8 cellular contexts compared by ENCODE assay signal in genomic region chr1:155978973-155979429, GRCh38. TPM values are rescaled to one million over a fixed set of nuclear protein-coding genes. Genes with fewer than 3 reads are reported as not detected.
DNase-seq lines count a peak whose midpoint lies in the region; ATAC-seq and TF ChIP-seq lines count a peak whose summit lies in the region.

No MANE protein-coding gene starts in this region.

- POLR2A ChIA-PET in T-cell (lab: Charles Lee): interaction anchor here in 1 of 2 donors (0.8 to 0.9 kb wide), 2 partner anchors 67 to 1187 kb away, joined by 3 to 11 read pairs; no protein-coding TSS in a partner anchor

- peak overlapping the region; percentile 93 to 94 for H3K27ac Mint-ChIP-seq in T-cell

- H3K4me1 Mint-ChIP-seq in T-cell: peaks cover 66 to 86% (median 76%) of the 10 kb centered on the region in 3 donors

- H2AFZ ChIP-seq in neuron (ENCODE audit: low read depth, low read length): peak overlapping the region; percentile 71

- TF ChIP-seq POLR2A in esophagus squamous epithelium (IDR thresholded peaks at IDR 0.05): no peak

- intact Hi-C loops in esophagus squamous epithelium (cut with DNase I): no loop called here

- peaks cover 70 to 94% (median 74%) of the 10 kb centered on the region in 3 donors for H3K4me1 ChIP-seq in esophagus squamous epithelium
- H3K4me1 ChIP-seq in neuron (ENCODE audit: insufficient read depth, low read length): peaks cover 41% of the 10 kb centered on the region

- H3K9me3 ChIP-seq in esophagus squamous epithelium: no peaks in the 10 kb centered on the region
- H3K9me3 ChIP-seq in neuron (ENCODE audit: low read length): no peaks in the 10 kb centered on the region

- H3K36me3 ChIP-seq in esophagus squamous epithelium (no peaks in the 10 kb centered on the region), neuron (ENCODE audit: insufficient read depth, low read length) (no peaks in the 10 kb centered on the region)

- ATAC-seq in T-cell (replicated peaks in 1 of 4): no peak

- peaks cover 8% of the 10 kb centered on the region for H3K36me3 Mint-ChIP-seq in T-cell

- 6% methylated on average over 4 of the region's 8 CpGs; no CpG with 5 or more reads in 1 of the 2 donors for WGBS in esophagus squamous epithelium, 2 donors

- H3K9me3 Mint-ChIP-seq in T-cell: no peaks in the 10 kb centered on the region

- peak; percentile 16 for DNase-seq in activated naive CD4-positive, alpha-beta T cell treated with Interleukin-2 at 50 U/mL for 16 hours
- DNase-seq in activated naive CD4-positive, alpha-beta T cell treated with anti-CD3 and anti-CD28 coated beads, Interleukin-2, amount 50 U/mL, for 16 hours: no peak
- DNase-seq in T-cell (no peak), esophagus squamous epithelium (lab: John Stamatoyannopoulos, UW) (no peak), iPS-NIHi11 (ENCODE audit: low spot score) (no peak), NCI-H1436 (lab: John Stamatoyannopoulos, UW) (no peak), AG08395 (ENCODE audit: low spot score) (no peak)

- CTCF ChIA-PET in T-cell (lab: Charles Lee): interaction anchor here in 1 of 2 donors (0.5 to 1.3 kb wide), 7 partner anchors 9 to 355 kb away, joined by 3 to 7 read pairs (median 3); partner anchors contain the start of gene KHDC4

- no peaks in the 10 kb centered on the region for H3K27me3 Mint-ChIP-seq in T-cell

- H3K27me3 ChIP-seq in esophagus squamous epithelium (no peaks in the 10 kb centered on the region), neuron (ENCODE audit: insufficient read depth, low read length) (no peaks in the 10 kb centered on the region)

- H3K4me3 Mint-ChIP-seq in T-cell: peak overlapping the region; percentile 85 to 97 (median 97)

- H3K27ac ChIP-seq in esophagus squamous epithelium: peak overlapping the region; percentile 90 to 98 (median 96)

- TF ChIP-seq CTCF in esophagus squamous epithelium (IDR thresholded peaks at IDR 0.05): no peak

- H3K4me3 ChIP-seq in esophagus squamous epithelium (peak overlapping the region; percentile 80 to 98 (median 86)), neuron (ENCODE audit: low read length) (peak overlapping the region; percentile 76)

RNA-seq across cellular contexts. Expression of gene ARHGEF2, which starts 0.7 kb away (rescaled TPM):
- 100 to 1,000 TPM; 110 to 174 (median 167) TPM for total RNA-seq in T-cell
- 10 to 100 TPM; 22.6 to 38.3 (median 27.5) TPM for total RNA-seq in esophagus squamous epithelium

RNA-seq across cellular contexts. Expression of gene RXFP4, which starts 37.6 kb away (rescaled TPM):
- total RNA-seq in T-cell (not detected), esophagus squamous epithelium (not detected)

RNA-seq across cellular contexts. Expression of gene SSR2, which starts 41.8 kb away (rescaled TPM):
- total RNA-seq in T-cell: 100 to 1,000 TPM; 230 to 238 (median 232) TPM
- total RNA-seq in esophagus squamous epithelium: 100 to 1,000 TPM; 115 to 215 (median 179) TPM

RNA-seq across cellular contexts. Expression of gene KHDC4, which starts 44.8 kb away (rescaled TPM):
- total RNA-seq in T-cell (100 to 1,000 TPM in 1 of 5 donors, 10 to 100 TPM in 4; 44.5 to 102 (median 85.6) TPM), esophagus squamous epithelium (10 to 100 TPM; 12.4 to 48.1 (median 33.9) TPM)
